ENCODE assay signal across 8 cellular contexts in the genomic region with DNA sequence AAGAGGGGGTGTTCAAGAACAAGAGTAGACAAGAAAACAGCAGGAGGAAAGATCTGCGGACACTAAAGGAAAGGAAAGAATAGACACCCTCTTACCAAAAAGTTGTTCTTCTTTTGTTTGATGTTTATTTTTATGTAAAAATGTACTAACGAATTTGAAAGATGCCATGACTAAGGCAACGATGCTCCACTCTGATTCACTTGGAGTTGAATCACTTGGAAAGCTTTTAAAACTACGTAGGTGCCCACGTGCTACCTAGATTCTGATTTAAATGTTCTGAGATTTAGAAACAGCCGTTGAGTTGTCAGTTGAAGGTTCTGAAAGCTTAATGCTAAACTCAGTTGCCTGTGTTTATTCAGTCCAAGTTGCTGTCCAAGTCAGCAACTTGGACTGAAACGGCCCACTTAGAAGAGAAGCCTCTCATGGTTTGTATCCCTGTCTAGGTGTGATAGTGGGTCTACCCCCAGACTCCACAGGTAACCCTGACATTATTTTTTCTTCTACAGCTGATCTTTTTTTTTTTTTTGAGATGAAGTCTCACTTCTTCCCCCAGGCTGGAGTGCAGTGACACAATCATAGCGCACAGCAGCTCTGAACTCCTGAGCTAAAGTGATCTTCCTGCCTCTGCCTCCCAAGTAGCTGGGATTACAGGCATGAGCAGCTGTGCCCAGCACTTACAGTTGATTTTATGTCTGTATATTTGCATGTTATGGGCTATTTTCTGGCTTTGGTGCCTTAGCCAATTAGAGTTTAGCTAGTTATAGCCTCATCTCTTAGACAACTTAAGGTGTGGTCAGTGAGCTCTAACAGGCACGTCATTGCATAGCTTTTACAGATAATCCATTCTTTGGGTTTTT. TPM values are rescaled to one million over a fixed set of nuclear protein-coding genes. Genes with fewer than 3 reads are reported as not detected.
DNase-seq lines count a peak whose midpoint lies in the region; ATAC-seq and TF ChIP-seq lines count a peak whose summit lies in the region.

No MANE protein-coding gene starts in this region.

- no peak for TF ChIP-seq POLR2A in prostate gland (IDR thresholded peaks at IDR 0.05)

- H3K9me3 ChIP-seq in CD4-positive, alpha-beta T cell (ENCODE audit: control insufficient read depth, low read length), result no peaks in the 10 kb centered on the region
- no peaks in the 10 kb centered on the region for H3K9me3 ChIP-seq in KOPT-K1 (ENCODE audit: insufficient read depth, low read length, poor library complexity, severe bottlenecking)
- H3K9me3 ChIP-seq in prostate gland, result no peaks in the 10 kb centered on the region

- intact Hi-C loops in CD4-positive, alpha-beta T cell (cut with DNase I, micrococcal nuclease), result loop anchor here (5.0 to 10.0 kb wide), 5 partner anchors 102 to 1668 kb away; partner anchors contain the start of genes PRRC2C (in 2 of the 2), DNM3 (in 1 of the 2), GORAB (in 1 of the 2) and KIFAP3 (in 1 of the 2)
- intact Hi-C loops in activated T-helper 2 cell treated with anti-CD3 and anti-CD28 coated beads, Interferon-gamma antibody, Interleukin-2, Interleukin-4, amounts not matched to agents 10 μg/mL and 5 μg/mL and 100 μg/mL, durations not matched to agents 14 hours and 24 hours and 36 hours (cut with micrococcal nuclease), result loop anchor here (2.0 to 10.0 kb wide), 5 partner anchors 52 to 789 kb away; partner anchors contain the start of genes DNM3 and SUCO
- intact Hi-C loops in Right ventricle myocardium superior (cut with DNase I) (no loop called here), prostate gland (cut with DNase I) (loop anchor here (2.0 kb wide), 1 partner anchor 38 kb away; the partner anchor contains the start of gene METTL13)

- no peak for TF ChIP-seq CTCF in CD4-positive, alpha-beta T cell (IDR thresholded peaks at IDR 0.05)
- TF ChIP-seq CTCF in prostate gland (IDR thresholded peaks at IDR 0.05), result no peak

- peaks cover 61% of the 10 kb centered on the region for H3K4me1 Mint-ChIP-seq in CD4-positive, alpha-beta T cell (ENCODE audit: low read depth)
- peaks cover 45% of the 10 kb centered on the region for H3K4me1 Mint-ChIP-seq in activated T-helper 2 cell treated with anti-CD3 and anti-CD28 coated beads, Interferon-gamma antibody, Interleukin-2, Interleukin-4, amounts not matched to agents 10 μg/mL and 5 μg/mL and 100 μg/mL, durations not matched to agents 14 hours and 24 hours and 36 hours (ENCODE audit: low read depth)

- no peak for DNase-seq in CD4-positive, alpha-beta T cell
- no peak for DNase-seq in activated T-helper 2 cell treated with anti-CD3 and anti-CD28 coated beads, Interferon-gamma antibody, Interleukin-2, Interleukin-4, amounts not matched to agents 10 μg/mL and 5 μg/mL and 100 μg/mL, durations not matched to agents 14 hours and 24 hours and 36 hours (ENCODE audit: low spot score)
- DNase-seq in Right ventricle myocardium superior, result no peak
- peak; percentile 14 for DNase-seq in prostate gland (ENCODE audit: low spot score)
- no peak for DNase-seq in Kasumi-1 (lab: John Stamatoyannopoulos, UW)
- DNase-seq in cortex of kidney (lab: John Stamatoyannopoulos, UW), result no peak

- peak overlapping the region; percentile 100 for H3K27ac Mint-ChIP-seq in CD4-positive, alpha-beta T cell
- H3K27ac Mint-ChIP-seq in activated T-helper 2 cell treated with anti-CD3 and anti-CD28 coated beads, Interferon-gamma antibody, Interleukin-2, Interleukin-4, amounts not matched to agents 10 μg/mL and 5 μg/mL and 100 μg/mL, durations not matched to agents 14 hours and 24 hours and 36 hours, result peak overlapping the region; percentile 99

- no peaks in the 10 kb centered on the region for H3K27me3 ChIP-seq in CD4-positive, alpha-beta T cell (ENCODE audit: control insufficient read depth, insufficient read depth, low read length)
- no peaks in the 10 kb centered on the region for H3K27me3 ChIP-seq in prostate gland (replicated peaks; ENCODE audit: insufficient read depth)

- peak overlapping the region; percentile 99 for H3K4me3 Mint-ChIP-seq in CD4-positive, alpha-beta T cell
- H3K4me3 Mint-ChIP-seq in activated T-helper 2 cell treated with anti-CD3 and anti-CD28 coated beads, Interferon-gamma antibody, Interleukin-2, Interleukin-4, amounts not matched to agents 10 μg/mL and 5 μg/mL and 100 μg/mL, durations not matched to agents 14 hours and 24 hours and 36 hours (ENCODE audit: low read depth), result peak overlapping the region; percentile 97

- peak overlapping the region; percentile 82 to 91 for H3K4me3 ChIP-seq in prostate gland

- peak overlapping the region; percentile 95 for H3K27ac ChIP-seq in CD4-positive, alpha-beta T cell (ENCODE audit: low read depth, low read length)
- H3K27ac ChIP-seq in KOPT-K1 (ENCODE audit: low read depth, low read length, poor library complexity, severe bottlenecking), result peak overlapping the region; percentile 86
- H3K27ac ChIP-seq in prostate gland, result peak overlapping the region; percentile 95 to 96

- CTCF ChIA-PET in CD4-positive, alpha-beta T cell (lab: Charles Lee), result interaction anchor here (0.8 to 2.1 kb wide), 6 partner anchors 23 to 700 kb away, joined by 3 to 18 read pairs (median 4); partner anchors contain the start of genes FMO4, METTL13 and PIGC

- no peaks in the 10 kb centered on the region for H3K9me3 Mint-ChIP-seq in CD4-positive, alpha-beta T cell
- H3K9me3 Mint-ChIP-seq in activated T-helper 2 cell treated with anti-CD3 and anti-CD28 coated beads, Interferon-gamma antibody, Interleukin-2, Interleukin-4, amounts not matched to agents 10 μg/mL and 5 μg/mL and 100 μg/mL, durations not matched to agents 14 hours and 24 hours and 36 hours, result no peaks in the 10 kb centered on the region

- H3K36me3 Mint-ChIP-seq in CD4-positive, alpha-beta T cell (ENCODE audit: low read depth), result peaks cover 25% of the 10 kb centered on the region
- peaks cover 5% of the 10 kb centered on the region for H3K36me3 Mint-ChIP-seq in activated T-helper 2 cell treated with anti-CD3 and anti-CD28 coated beads, Interferon-gamma antibody, Interleukin-2, Interleukin-4, amounts not matched to agents 10 μg/mL and 5 μg/mL and 100 μg/mL, durations not matched to agents 14 hours and 24 hours and 36 hours (ENCODE audit: low read depth)

- peaks cover 2% of the 10 kb centered on the region for H3K36me3 ChIP-seq in KOPT-K1 (ENCODE audit: insufficient read depth, low read length)
- no peaks in the 10 kb centered on the region for H3K36me3 ChIP-seq in prostate gland

- no peak for ATAC-seq in CD4-positive, alpha-beta T cell (ENCODE audit: poor library complexity)
- ATAC-seq in Right ventricle myocardium superior (ENCODE audit: poor library complexity) (peak; percentile 19), HG02798 (IDR thresholded peaks at IDR 0.05; ENCODE audit: poor library complexity, unreplicated experiment) (no peak)

- no peaks in the 10 kb centered on the region for H3K27me3 Mint-ChIP-seq in CD4-positive, alpha-beta T cell
- no peaks in the 10 kb centered on the region for H3K27me3 Mint-ChIP-seq in activated T-helper 2 cell treated with anti-CD3 and anti-CD28 coated beads, Interferon-gamma antibody, Interleukin-2, Interleukin-4, amounts not matched to agents 10 μg/mL and 5 μg/mL and 100 μg/mL, durations not matched to agents 14 hours and 24 hours and 36 hours (ENCODE audit: low read depth)

- POLR2A ChIA-PET in CD4-positive, alpha-beta T cell (lab: Charles Lee), result interaction anchor here (0.6 to 4.3 kb wide), 15 partner anchors 10 to 1971 kb away, joined by 3 to 122 read pairs (median 5); partner anchors contain the start of genes DNM3, FMO4, KIFAP3 and KLHL20

- 15% methylated on average over 9 of the region's 9 CpGs for WGBS in prostate gland

- no peaks in the 10 kb centered on the region for H3K4me1 ChIP-seq in prostate gland (replicated peaks)

RNA-seq across cellular contexts. Expression of gene VAMP4, which starts 1.4 kb away (rescaled TPM):
- total RNA-seq in CD4-positive, alpha-beta T cell, result 10 to 100 TPM in 1 of 2 experiments, 1 to 10 TPM in 1; 8.1 to 12.1 TPM
- total RNA-seq in activated T-helper 2 cell treated with anti-CD3 and anti-CD28 coated beads, Interferon-gamma antibody, Interleukin-2, Interleukin-4, amounts not matched to agents 10 μg/mL and 5 μg/mL and 100 μg/mL, durations not matched to agents 14 hours and 24 hours and 36 hours, result 10.2 and 11.8 TPM in 2 replicates
- total RNA-seq in Right ventricle myocardium superior, result 12.1 TPM
- total RNA-seq in prostate gland, result 10 to 100 TPM in 1 of 2 donors, 1 to 10 TPM in 1; 8.2 to 17.2 TPM

RNA-seq across cellular contexts. Expression of gene METTL13, which starts 38.2 kb away (rescaled TPM):
- total RNA-seq in CD4-positive, alpha-beta T cell, result 1 to 10 TPM; 6.5 to 7.9 TPM
- 50.0 and 53.6 TPM in 2 replicates for total RNA-seq in activated T-helper 2 cell treated with anti-CD3 and anti-CD28 coated beads, Interferon-gamma antibody, Interleukin-2, Interleukin-4, amounts not matched to agents 10 μg/mL and 5 μg/mL and 100 μg/mL, durations not matched to agents 14 hours and 24 hours and 36 hours
- total RNA-seq in Right ventricle myocardium superior (16.8 TPM), prostate gland (10 to 100 TPM; 25.5 to 49.8 TPM)
